In genomic region chr9:81032831-81033230, GRCh38 we compare ENCODE assay signal across 14 cellular contexts.
A peak's percentile ranks its signal among the peaks of the same experiment; 100 is the strongest.
DNase-seq lines count a peak whose midpoint lies in the region; ATAC-seq and TF ChIP-seq lines count a peak whose summit lies in the region.
"Had no signal": no experiment of that assay in that cellular context is flagged by ENCODE, and none has a peak within 500 bp of the region (broad histone marks: within the 10 kb centered on the region; RNA-seq: fewer than 3 reads in every experiment).

No MANE protein-coding gene starts in this region.

- peak; percentile 18 for DNase-seq in ELF-1 (ENCODE audit: low read depth, low spot score)
- peak; percentile 90 to 95 for DNase-seq in SJCRH30
- DNase-seq in glutamatergic neuron = no peak
- peak; percentile 21 for DNase-seq in retina
- no peak for DNase-seq in KBM-7
- no peak for DNase-seq in NCI-H82 (lab: John Stamatoyannopoulos, UW)
- DNase-seq: activated CD4-positive, alpha-beta T cell treated with anti-CD3 and anti-CD28 coated beads, Interleukin-2, amount 10 ng/mL, durations not matched to agents 24 days and 14 days; activated T-cell treated with anti-CD3 and anti-CD28 coated beads, Interleukin-2, amount 50 U/mL, for 72 hours; CD8-positive, alpha-beta memory T cell; naive thymus-derived CD4-positive, alpha-beta T cell; NCI-H1092 had no signal

- peak overlapping the region; percentile 63 for H3K27ac Mint-ChIP-seq in glutamatergic neuron (ENCODE audit: unreplicated experiment)
- H3K27ac Mint-ChIP-seq: activated CD4-positive, alpha-beta T cell treated with anti-CD3 and anti-CD28 coated beads, Interleukin-2, amount 10 ng/mL, durations not matched to agents 24 days and 14 days; CD8-positive, alpha-beta memory T cell; naive thymus-derived CD4-positive, alpha-beta T cell had no signal

- peaks cover 53% of the 10 kb centered on the region for H3K4me1 ChIP-seq in SJCRH30

- H3K4me1 Mint-ChIP-seq in glutamatergic neuron (ENCODE audit: low read depth, unreplicated experiment) = peaks cover 20% of the 10 kb centered on the region
- H3K4me1 Mint-ChIP-seq: activated CD4-positive, alpha-beta T cell treated with anti-CD3 and anti-CD28 coated beads, Interleukin-2, amount 10 ng/mL, durations not matched to agents 24 days and 14 days; CD8-positive, alpha-beta memory T cell; naive thymus-derived CD4-positive, alpha-beta T cell had no signal

- no peaks in the 10 kb centered on the region for H3K9me3 Mint-ChIP-seq in glutamatergic neuron (ENCODE audit: unreplicated experiment)
- H3K9me3 Mint-ChIP-seq: activated CD4-positive, alpha-beta T cell treated with anti-CD3 and anti-CD28 coated beads, Interleukin-2, amount 10 ng/mL, durations not matched to agents 24 days and 14 days had no signal

- H3K27me3 Mint-ChIP-seq in glutamatergic neuron (ENCODE audit: unreplicated experiment) = peaks cover 2% of the 10 kb centered on the region
- H3K27me3 Mint-ChIP-seq: activated CD4-positive, alpha-beta T cell treated with anti-CD3 and anti-CD28 coated beads, Interleukin-2, amount 10 ng/mL, durations not matched to agents 24 days and 14 days; CD8-positive, alpha-beta memory T cell had no signal

- no peak overlapping the region for H3K4me3 ChIP-seq in SJCRH30

- H3K36me3 Mint-ChIP-seq in glutamatergic neuron (ENCODE audit: unreplicated experiment) = no peaks in the 10 kb centered on the region
- H3K36me3 Mint-ChIP-seq: CD8-positive, alpha-beta memory T cell; naive thymus-derived CD4-positive, alpha-beta T cell had no signal

- no peaks in the 10 kb centered on the region for H3K36me3 ChIP-seq in SJCRH30

- H3K27me3 ChIP-seq in SJCRH30 = no peaks in the 10 kb centered on the region

- no peaks in the 10 kb centered on the region for H3K9me3 ChIP-seq in SJCRH30 (replicated peaks)

- no peak overlapping the region for H3K4me3 Mint-ChIP-seq in glutamatergic neuron (ENCODE audit: unreplicated experiment)
- H3K4me3 Mint-ChIP-seq: activated CD4-positive, alpha-beta T cell treated with anti-CD3 and anti-CD28 coated beads, Interleukin-2, amount 10 ng/mL, durations not matched to agents 24 days and 14 days; activated T-cell treated with anti-CD3 and anti-CD28 coated beads, Interleukin-2, amount 50 U/mL, for 72 hours; CD8-positive, alpha-beta memory T cell; naive thymus-derived CD4-positive, alpha-beta T cell had no signal

- no peak for TF ChIP-seq CTCF in glutamatergic neuron (IDR thresholded peaks at IDR 0.05; ENCODE audit: partially characterized antibody, unreplicated experiment)

- in situ Hi-C loops in KBM-7 (cut with MboI; ENCODE audit: low pct_unique_long_range_greater_than_20kb, low sequenced_read_pairs) = no loop called here

- ATAC-seq in HG03571 (IDR thresholded peaks at IDR 0.05; ENCODE audit: unreplicated experiment) (no peak), GM21786 (IDR thresholded peaks at IDR 0.05; ENCODE audit: unreplicated experiment) (no peak)
- ATAC-seq: activated T-cell treated with anti-CD3 and anti-CD28 coated beads, Interleukin-2, amount 50 U/mL, for 72 hours; naive thymus-derived CD4-positive, alpha-beta T cell; Panc1 had no signal

- peak overlapping the region; percentile 38 for H3K27ac ChIP-seq in SJCRH30

Comparison
In these comparisons a context has a peak if more than half of its experiments do, and no peak if none do; other contexts are left out.
1. DNase-seq: peak in ELF-1 (single experiment), SJCRH30 (2 of 2) and retina (single experiment); none in glutamatergic neuron (single experiment), KBM-7 (single experiment) and NCI-H82 (single experiment).